In the genomic region with DNA sequence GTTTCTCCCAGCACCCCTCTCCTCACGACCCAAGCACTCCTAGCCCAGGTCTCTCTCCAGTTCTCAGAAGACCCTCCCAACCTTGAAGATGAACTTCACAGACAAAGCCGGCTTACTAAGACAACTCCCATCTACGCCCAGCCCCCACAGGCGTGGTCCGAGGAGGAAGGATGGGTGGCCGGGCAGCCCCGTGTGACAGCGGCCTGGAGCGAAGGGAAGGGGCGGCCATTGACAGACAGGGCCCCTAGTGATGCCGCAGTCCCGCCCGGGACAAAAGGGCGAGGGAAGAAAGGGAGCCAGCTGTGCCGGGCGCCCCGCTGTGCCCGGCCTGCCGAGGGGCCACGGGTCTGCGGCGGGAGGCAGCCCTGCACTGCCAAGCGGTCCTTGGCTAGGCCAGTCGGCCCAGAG, we compare ENCODE assay signal across 20 cellular contexts. TPM values are rescaled to one million over a fixed set of nuclear protein-coding genes. Genes with fewer than 3 reads are reported as not detected.
"Had no signal": no experiment of that assay in that cellular context is flagged by ENCODE, and none has a peak within 500 bp of the region (broad histone marks: within the 10 kb centered on the region; RNA-seq: fewer than 3 reads in every experiment).

No MANE protein-coding gene starts in this region.

- H3K4me1 Mint-ChIP-seq: activated CD8-positive, alpha-beta memory T cell treated with anti-CD3 and anti-CD28 coated beads, Interleukin-2, amount 10 ng/mL, durations not matched to agents 7 days and 5 days had no signal

- H3K36me3 ChIP-seq: left ventricle myocardium inferior, sigmoid colon, thyroid gland had no signal

- H3K4me3 ChIP-seq: dorsolateral prefrontal cortex, left ventricle myocardium inferior, sigmoid colon, thyroid gland had no signal

- H3K27ac ChIP-seq: dorsolateral prefrontal cortex, left ventricle myocardium inferior, sigmoid colon, thyroid gland had no signal

- H3K36me3 Mint-ChIP-seq: activated CD4-positive, alpha-beta memory T cell treated with anti-CD3 and anti-CD28 coated beads for 36 hours; natural killer cell treated with Interleukin-12 subunit alpha and Interleukin-12 subunit beta and Interleukin-15 and Interleukin-18, amount 100 ng/mL, for 72 hours had no signal

- ATAC-seq: activated CD8-positive, alpha-beta memory T cell treated with anti-CD3 and anti-CD28 coated beads, Interleukin-2, amount 10 ng/mL, durations not matched to agents 7 days and 5 days; esophagus mucosa had no signal

- H3K9me3 ChIP-seq: left ventricle myocardium inferior, sigmoid colon, thyroid gland had no signal

- H3K4me1 ChIP-seq: left ventricle myocardium inferior had no signal

- H3K27ac Mint-ChIP-seq: activated CD4-positive, alpha-beta memory T cell treated with anti-CD3 and anti-CD28 coated beads for 36 hours; activated CD8-positive, alpha-beta memory T cell treated with anti-CD3 and anti-CD28 coated beads, Interleukin-2, amount 10 ng/mL, durations not matched to agents 7 days and 5 days; activated naive CD4-positive, alpha-beta T cell treated with anti-CD3 and anti-CD28 coated beads for 36 hours; activated T-helper 2 cell treated with anti-CD3 and anti-CD28 coated beads, Interferon-gamma antibody, Interleukin-2, Interleukin-4, amounts not matched to agents 10 μg/mL and 5 μg/mL and 100 μg/mL, durations not matched to agents 14 hours and 24 hours and 36 hours; natural killer cell treated with Interleukin-12 subunit alpha and Interleukin-12 subunit beta and Interleukin-15 and Interleukin-18, amount 100 ng/mL, for 72 hours had no signal

- H3K4me3 Mint-ChIP-seq: activated CD4-positive, alpha-beta memory T cell treated with anti-CD3 and anti-CD28 coated beads for 36 hours; activated CD8-positive, alpha-beta memory T cell treated with anti-CD3 and anti-CD28 coated beads, Interleukin-2, amount 10 ng/mL, durations not matched to agents 7 days and 5 days; activated naive CD4-positive, alpha-beta T cell treated with anti-CD3 and anti-CD28 coated beads for 36 hours; natural killer cell treated with Interleukin-12 subunit alpha and Interleukin-12 subunit beta and Interleukin-15 and Interleukin-18, amount 100 ng/mL, for 72 hours had no signal

- H3K9me3 Mint-ChIP-seq: activated CD4-positive, alpha-beta memory T cell treated with anti-CD3 and anti-CD28 coated beads for 36 hours; activated naive CD4-positive, alpha-beta T cell treated with anti-CD3 and anti-CD28 coated beads for 36 hours; activated T-helper 2 cell treated with anti-CD3 and anti-CD28 coated beads, Interferon-gamma antibody, Interleukin-2, Interleukin-4, amounts not matched to agents 10 μg/mL and 5 μg/mL and 100 μg/mL, durations not matched to agents 14 hours and 24 hours and 36 hours; natural killer cell treated with Interleukin-12 subunit alpha and Interleukin-12 subunit beta and Interleukin-15 and Interleukin-18, amount 100 ng/mL, for 72 hours had no signal

- DNase-seq: activated CD4-positive, alpha-beta memory T cell treated with anti-CD3 and anti-CD28 coated beads for 36 hours; activated CD8-positive, alpha-beta memory T cell treated with anti-CD3 and anti-CD28 coated beads, Interleukin-2, amount 10 ng/mL, durations not matched to agents 7 days and 5 days; activated naive CD4-positive, alpha-beta T cell treated with anti-CD3 and anti-CD28 coated beads for 36 hours; activated T-cell treated with anti-CD3 and anti-CD28 coated beads, Interleukin-2, amount 50 U/mL, for 1 hour; dorsolateral prefrontal cortex; left ventricle myocardium inferior; sigmoid colon; stimulated activated CD4-positive, alpha-beta T cell treated with anti-CD3 and anti-CD28 coated beads, Interleukin-1b, Interleukin-23, amount 100 ng/mL, for 48 hours; T-helper 1 cell; thyroid gland had no signal

RNA-seq across cellular contexts. Expression of gene PAX7, which starts 6.9 kb away (rescaled TPM):
- total RNA-seq: activated CD4-positive, alpha-beta memory T cell treated with anti-CD3 and anti-CD28 coated beads for 36 hours; activated CD8-positive, alpha-beta memory T cell treated with anti-CD3 and anti-CD28 coated beads, Interleukin-2, amount 10 ng/mL, durations not matched to agents 7 days and 5 days; activated naive CD4-positive, alpha-beta T cell treated with anti-CD3 and anti-CD28 coated beads for 36 hours; activated T-helper 2 cell treated with anti-CD3 and anti-CD28 coated beads, Interferon-gamma antibody, Interleukin-2, Interleukin-4, amounts not matched to agents 10 μg/mL and 5 μg/mL and 100 μg/mL, durations not matched to agents 14 hours and 24 hours and 36 hours; cardiac septum; esophagus mucosa; kidney epithelial cell; left ventricle myocardium inferior; mesenteric fat pad; natural killer cell treated with Interleukin-12 subunit alpha and Interleukin-12 subunit beta and Interleukin-15 and Interleukin-18, amount 100 ng/mL, for 72 hours; omental fat pad; pulmonary artery endothelial cell; sigmoid colon had no signal
- polyA plus RNA-seq: adipose tissue, sigmoid colon, urinary bladder had no signal
